8 cellular contexts compared by ENCODE assay signal in the genomic region with DNA sequence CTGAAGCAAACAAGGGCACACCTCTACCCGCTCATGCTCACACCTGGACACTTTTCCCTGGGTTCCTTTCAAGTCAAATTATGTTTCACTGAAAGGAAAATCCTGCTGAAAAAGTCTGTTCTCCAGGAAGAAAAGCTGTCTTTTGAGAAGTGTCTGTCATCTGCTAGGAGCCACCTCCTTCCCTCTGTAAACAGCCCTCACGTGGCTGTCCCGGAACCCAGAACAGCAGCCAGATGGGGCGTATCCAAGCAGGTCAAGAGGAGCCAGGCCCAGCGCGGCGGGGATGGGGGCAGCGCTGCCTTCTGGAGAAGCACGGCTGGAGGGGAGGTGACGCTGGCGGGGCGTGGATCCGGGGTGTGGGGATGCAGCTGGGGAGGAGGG. TPM values are rescaled to one million over a fixed set of nuclear protein-coding genes. Genes with fewer than 3 reads are reported as not detected.
DNase-seq lines count a peak whose midpoint lies in the region; ATAC-seq, FAIRE-seq and TF ChIP-seq lines count a peak whose summit lies in the region.

A gene (minus strand): TSS at position 162 of the 381 bp plus-strand sequence. CDS start 205 bp downstream, outside the sequence.

- DNase-seq in D721Med (ENCODE audit: insufficient read length, low spot score) (peak; percentile 80), Karpas-422 (no peak), RKO (ENCODE audit: low spot score) (peak; percentile 80), fibroblast of the conjunctiva (ENCODE audit: low read depth) (peak; percentile 38)
- peak; percentile 50 for DNase-seq in activated naive CD4-positive, alpha-beta T cell treated with Interleukin-2 at 50 U/mL for 16 hours
- DNase-seq in naive thymus-derived CD4-positive, alpha-beta T cell = peak in 8 of 9 donors; percentile 30 to 70 (median 46)

- H3K79me2 ChIP-seq in Karpas-422 (ENCODE audit: low read length) = peaks cover 10% of the 10 kb centered on the region

- H3K27ac Mint-ChIP-seq in naive thymus-derived CD4-positive, alpha-beta T cell = peak within 1 kb of the TSS; percentile 81 to 94 (median 91)

- peaks cover 11 to 24% (median 17%) of the 10 kb centered on the region in 7 donors for H3K4me1 Mint-ChIP-seq in naive thymus-derived CD4-positive, alpha-beta T cell

- peak within 1 kb of the TSS; percentile 73 for H3K4me3 ChIP-seq in Karpas-422 (ENCODE audit: low read length)
- peak within 1 kb of the TSS; percentile 50 for H3K4me3 ChIP-seq in naive thymus-derived CD4-positive, alpha-beta T cell (ENCODE audit: low read length)

- H3K9ac ChIP-seq in Karpas-422 (ENCODE audit: low read length) = peak within 1 kb of the TSS; percentile 79

- H3K9me2 ChIP-seq in Karpas-422 (replicated peaks; ENCODE audit: insufficient read depth, low read length) = no peaks in the 10 kb centered on the region

- no peak for FAIRE-seq in D721Med (lab: Jason Lieb, UNC)

- H3K27ac ChIP-seq in Karpas-422 (ENCODE audit: low read length) (no peak within 1 kb of the TSS), temporal lobe (ENCODE audit: low read depth, low read length) (peak within 1 kb of the TSS; percentile 95)
- peak within 1 kb of the TSS; percentile 80 for H3K27ac ChIP-seq in naive thymus-derived CD4-positive, alpha-beta T cell (ENCODE audit: low read depth, low read length)

- peak within 1 kb of the TSS; percentile 91 to 99 (median 95) for H3K4me3 Mint-ChIP-seq in naive thymus-derived CD4-positive, alpha-beta T cell

- H2AFZ ChIP-seq in Karpas-422 (ENCODE audit: low read length) = 0 out of 2 replicates have a peak within 1 kb of the TSS, but pooled peaks have one; percentile 56

- H3K4me2 ChIP-seq in Karpas-422 (ENCODE audit: low read depth, low read length, poor library complexity, severe bottlenecking) = peak within 1 kb of the TSS; percentile 92

- no peaks in the 10 kb centered on the region for H3K27me3 Mint-ChIP-seq in naive thymus-derived CD4-positive, alpha-beta T cell

- no peak for TF ChIP-seq CTCF in D721Med (IDR thresholded peaks at IDR 0.05; ENCODE audit: insufficient read depth, missing control alignments)

- intact Hi-C loops in naive thymus-derived CD4-positive, alpha-beta T cell (cut with micrococcal nuclease) = loop anchor here (2.0 to 10.0 kb wide), 6 partner anchors 88 to 1068 kb away; a partner anchor contains a TSS

- H3K4me1 ChIP-seq in Karpas-422 (ENCODE audit: low read length) = peaks cover 11% of the 10 kb centered on the region
- peaks cover 0 to 6% of the 10 kb centered on the region in 2 donors for H3K4me1 ChIP-seq in naive thymus-derived CD4-positive, alpha-beta T cell (ENCODE audit: control insufficient read depth in 2 of 2, insufficient read depth in 2 of 2, low read length in 2 of 2)

- H3K27me3 ChIP-seq in Karpas-422 (ENCODE audit: low read length) = no peaks in the 10 kb centered on the region
- no peaks in the 10 kb centered on the region for H3K27me3 ChIP-seq in naive thymus-derived CD4-positive, alpha-beta T cell (ENCODE audit: control insufficient read depth in 2 of 2, insufficient read depth in 2 of 2, low read length in 2 of 2)

- ATAC-seq in naive thymus-derived CD4-positive, alpha-beta T cell = no peak
- ATAC-seq in GM18867 (IDR thresholded peaks at IDR 0.05; ENCODE audit: unreplicated experiment) = no peak

- POLR2A ChIA-PET in naive thymus-derived CD4-positive, alpha-beta T cell (lab: Charles Lee) = interaction anchor here (0.6 to 2.1 kb wide), 5 partner anchors 14 to 290 kb away, joined by 3 to 4 read pairs (median 4); a partner anchor contains a TSS

- peaks cover 0 to 3% (median 2%) of the 10 kb centered on the region in 5 donors for H3K36me3 Mint-ChIP-seq in naive thymus-derived CD4-positive, alpha-beta T cell

- no peaks in the 10 kb centered on the region for H3K9me3 ChIP-seq in Karpas-422 (ENCODE audit: low read length)
- no peaks in the 10 kb centered on the region for H3K9me3 ChIP-seq in naive thymus-derived CD4-positive, alpha-beta T cell (ENCODE audit: control insufficient read depth in 2 of 3, low read length in 3 of 3)

- CTCF ChIA-PET in naive thymus-derived CD4-positive, alpha-beta T cell (lab: Charles Lee) = no interaction called here

- peaks cover 0 to 1% (median 0%) of the 10 kb centered on the region in 11 donors for H3K9me3 Mint-ChIP-seq in naive thymus-derived CD4-positive, alpha-beta T cell

- no peaks in the 10 kb centered on the region for H4K20me1 ChIP-seq in Karpas-422 (ENCODE audit: insufficient read depth, low read depth, low read length)

- H3K36me3 ChIP-seq in Karpas-422 (ENCODE audit: insufficient read depth, low read length) = no peaks in the 10 kb centered on the region
- H3K36me3 ChIP-seq in naive thymus-derived CD4-positive, alpha-beta T cell (ENCODE audit: control insufficient read depth in 2 of 3, insufficient read depth in 3 of 3, low read length in 3 of 3) = peaks cover 0 to under 1% (median 0%) of the 10 kb centered on the region in 3 experiments

RNA-seq across cellular contexts. Expression of the gene that starts here (rescaled TPM):
- total RNA-seq in Karpas-422 (2014; rRNA removed; shearing (Covaris generic); ENCODE audit: low replicate concordance) = 1.8 and 3.3 TPM in 2 replicates
- total RNA-seq in naive thymus-derived CD4-positive, alpha-beta T cell = 10 to 100 TPM in 3 of 5 experiments, 1 to 10 TPM in 2; 4.9 to 28.9 (median 16.2) TPM
- 1 to 10 TPM; 2.7 TPM for polyA plus RNA-seq in naive thymus-derived CD4-positive, alpha-beta T cell
- total RNA-seq in temporal lobe = 0.74 TPM
